ENCODE assay signal across 1 cellular context in genomic region chr16:88631920-88632586, GRCh38.
TF ChIP-seq lines count a peak whose summit lies in the region.

No MANE protein-coding gene starts in this region.

TF ChIP-seq in K562, 482 proteins besides CTCF, POLR2A, EP300 and RAD21:
- peak; percentile 68 for TF ChIP-seq RBM22 (IDR thresholded peaks at IDR 0.05; ENCODE audit: low read depth, low read length, poor library complexity, severe bottlenecking)
- no peak for TF ChIP-seq DNMT1 (IDR thresholded peaks at IDR 0.05)
- peak; percentile 50; the same call in 1 of the 2 replicates for TF ChIP-seq POLR2G (IDR thresholded peaks at IDR 0.05; ENCODE audit: low read depth, low read length)
- TF ChIP-seq ILF3 (IDR thresholded peaks at IDR 0.05; ENCODE audit: borderline replicate concordance) = no peak
- peak; percentile 30 for TF ChIP-seq HMGN3 (IDR thresholded peaks at IDR 0.05; ENCODE audit: borderline replicate concordance, extremely low read depth, insufficient read length, low read depth, low read length)
- TF ChIP-seq SNIP1 (IDR thresholded peaks at IDR 0.05; ENCODE audit: low read depth) = no peak
